In the genomic region with DNA sequence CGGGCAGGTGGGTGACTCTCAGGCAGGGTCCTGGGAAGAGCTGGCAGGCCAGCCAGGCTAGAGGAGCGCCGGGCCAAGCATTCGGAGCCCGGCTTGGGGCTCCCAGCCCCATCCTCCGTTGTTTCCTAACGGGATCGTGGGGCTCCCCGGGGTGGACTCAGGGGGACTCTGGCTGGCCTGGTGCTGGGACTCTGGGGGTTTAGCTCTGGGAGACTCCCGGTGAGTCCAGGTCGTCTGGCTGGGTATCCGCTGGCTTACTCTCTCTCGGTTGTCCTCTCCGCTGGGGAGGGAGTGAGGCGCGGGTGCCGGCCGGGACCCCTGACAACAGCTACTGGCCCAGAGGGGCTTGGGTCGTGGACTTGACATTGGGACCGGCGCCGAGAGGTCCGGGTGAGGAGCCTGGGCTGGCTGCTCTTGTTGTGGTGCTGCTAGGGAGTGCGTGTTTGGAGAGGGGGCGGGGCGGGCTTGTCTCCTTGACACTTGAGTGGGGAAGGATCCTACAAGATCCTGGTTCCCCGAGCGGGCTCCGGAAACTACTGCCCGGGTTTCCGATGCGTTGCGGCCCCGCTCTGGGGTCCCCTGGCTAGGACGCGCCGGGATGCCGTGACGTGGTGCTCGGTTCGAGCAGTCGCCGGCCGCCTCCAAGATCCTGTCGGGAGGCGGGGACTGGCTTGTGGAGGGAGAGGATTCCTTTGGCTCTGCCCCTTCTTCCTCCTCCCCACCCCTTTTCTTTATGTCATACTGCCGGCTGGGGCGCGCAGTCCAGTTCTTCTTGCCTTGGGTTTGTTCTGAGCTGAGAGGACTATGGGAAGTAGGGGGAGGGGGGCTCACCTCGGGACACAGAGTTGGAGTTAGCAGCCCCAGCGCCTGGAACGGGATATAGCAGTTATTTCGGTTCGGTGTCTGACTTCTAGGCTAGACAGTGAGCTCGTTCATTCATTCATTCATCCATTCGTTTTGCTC, we compare ENCODE assay signal across 8 cellular contexts. TPM values are rescaled to one million over a fixed set of nuclear protein-coding genes. Genes with fewer than 3 reads are reported as not detected.
A peak's percentile ranks its signal among the peaks of the same experiment; 100 is the strongest.
DNase-seq lines count a peak whose midpoint lies in the region; ATAC-seq and TF ChIP-seq lines count a peak whose summit lies in the region.

No MANE protein-coding gene starts in this region.

- H4K20me1 ChIP-seq in KMS-11 (ENCODE audit: insufficient read depth): no peaks in the 10 kb centered on the region

- no peaks in the 10 kb centered on the region for H3K36me3 ChIP-seq in KMS-11 (ENCODE audit: insufficient read depth)

- DNase-seq in DMS 273 (lab: John Stamatoyannopoulos, UW; ENCODE audit: unreplicated experiment) (peak; percentile 85), RPMI7951 (ENCODE audit: low read depth) (peak; percentile 85), fibroblast of the aortic adventitia (ENCODE audit: low read depth) (peak; percentile 74)
- peak; percentile 18 for DNase-seq in activated effector memory CD4-positive, alpha-beta T cell treated with Interleukin-2 at 50 U/mL for 16 hours
- peak; percentile 80 for DNase-seq in natural killer cell treated with Interleukin-12 subunit alpha and Interleukin-12 subunit beta and Interleukin-15 and Interleukin-18, amount 100 ng/mL, for 72 hours (ENCODE audit: low spot score)
- DNase-seq in stimulated activated naive CD4-positive, alpha-beta T cell treated with Interleukin-2 at 50 U/mL for 16 hours (lab: John Stamatoyannopoulos, UW): peak; percentile 59

- TF ChIP-seq CTCF in KMS-11 (conservative IDR thresholded peaks at IDR 0.05; ENCODE audit: low read depth, low read length) (no peak), fibroblast of the aortic adventitia (IDR thresholded peaks at IDR 0.05; ENCODE audit: insufficient read depth, low read length) (peak; percentile 6)

- no peaks in the 10 kb centered on the region for H3K27me3 Mint-ChIP-seq in natural killer cell treated with Interleukin-12 subunit alpha and Interleukin-12 subunit beta and Interleukin-15 and Interleukin-18, amount 100 ng/mL, for 72 hours

- ATAC-seq in GM21576 (IDR thresholded peaks at IDR 0.05; ENCODE audit: unreplicated experiment): peak; percentile 25
- peak; percentile 59 to 70 for ATAC-seq in natural killer cell treated with Interleukin-12 subunit alpha and Interleukin-12 subunit beta and Interleukin-15 and Interleukin-18, amount 100 ng/mL, for 72 hours

- peaks cover 17% of the 10 kb centered on the region for H3K36me3 Mint-ChIP-seq in natural killer cell treated with Interleukin-12 subunit alpha and Interleukin-12 subunit beta and Interleukin-15 and Interleukin-18, amount 100 ng/mL, for 72 hours

- peaks cover 18% of the 10 kb centered on the region for H3K4me1 ChIP-seq in KMS-11 (ENCODE audit: low read depth, poor library complexity, severe bottlenecking)

- H3K9ac ChIP-seq in KMS-11: peak overlapping the region; percentile 96

- peak overlapping the region; percentile 99 for H3K27ac Mint-ChIP-seq in natural killer cell treated with Interleukin-12 subunit alpha and Interleukin-12 subunit beta and Interleukin-15 and Interleukin-18, amount 100 ng/mL, for 72 hours

- H3K4me3 ChIP-seq in KMS-11 (IDR thresholded peaks at IDR 0.05; ENCODE audit: insufficient read depth, low read depth, low read length): no peak overlapping the region
- peak overlapping the region; percentile 97 for H3K4me3 ChIP-seq in fibroblast of the aortic adventitia (ENCODE audit: low read depth, low read length)

- H3K4me1 Mint-ChIP-seq in natural killer cell treated with Interleukin-12 subunit alpha and Interleukin-12 subunit beta and Interleukin-15 and Interleukin-18, amount 100 ng/mL, for 72 hours (ENCODE audit: low read depth in 2 of 2): peaks cover 33 to 36% of the 10 kb centered on the region in 2 donors

- H3K9me3 Mint-ChIP-seq in natural killer cell treated with Interleukin-12 subunit alpha and Interleukin-12 subunit beta and Interleukin-15 and Interleukin-18, amount 100 ng/mL, for 72 hours: no peaks in the 10 kb centered on the region

- H3K4me3 Mint-ChIP-seq in natural killer cell treated with Interleukin-12 subunit alpha and Interleukin-12 subunit beta and Interleukin-15 and Interleukin-18, amount 100 ng/mL, for 72 hours: peak overlapping the region; percentile 100

- H3K4me2 ChIP-seq in KMS-11: peak overlapping the region; percentile 68

- peaks cover 24% of the 10 kb centered on the region for H3K79me2 ChIP-seq in KMS-11 (ENCODE audit: insufficient read depth, low read depth)

- peak overlapping the region; percentile 82 for H2AFZ ChIP-seq in KMS-11 (ENCODE audit: low read depth)

- peak overlapping the region; percentile 83 for H3K27ac ChIP-seq in KMS-11

- no peaks in the 10 kb centered on the region for H3K27me3 ChIP-seq in KMS-11 (ENCODE audit: insufficient read depth, low read depth)

RNA-seq across cellular contexts. Expression of gene EMSY, which starts 0.6 kb away (rescaled TPM):
- total RNA-seq in RPMI7951 (2014; rRNA removed; shearing (Covaris generic)): 30.7 and 33.3 TPM in 2 replicates
- total RNA-seq in fibroblast of the aortic adventitia (ENCODE audit: low replicate concordance): 5.9 and 30.8 TPM in 2 replicates
- total RNA-seq in natural killer cell treated with Interleukin-12 subunit alpha and Interleukin-12 subunit beta and Interleukin-15 and Interleukin-18, amount 100 ng/mL, for 72 hours: 10 to 100 TPM; 31.1 to 45.7 TPM

Comparison
In these comparisons a context has a peak if more than half of its experiments do, and no peak if none do; other contexts are left out.
1. DNase-seq: peak in every context shown above with its lines; median percentile 85 in DMS 273; 85 in RPMI7951; 80 in natural killer cell treated with Interleukin-12 subunit alpha and Interleukin-12 subunit beta and Interleukin-15 and Interleukin-18, amount 100 ng/mL, for 72 hours; 74 in fibroblast of the aortic adventitia; 59 in stimulated activated naive CD4-positive, alpha-beta T cell treated with Interleukin-2 at 50 U/mL for 16 hours; 18 in activated effector memory CD4-positive, alpha-beta T cell treated with Interleukin-2 at 50 U/mL for 16 hours.